ENCODE assay signal across 10 cellular contexts in the genomic region with DNA sequence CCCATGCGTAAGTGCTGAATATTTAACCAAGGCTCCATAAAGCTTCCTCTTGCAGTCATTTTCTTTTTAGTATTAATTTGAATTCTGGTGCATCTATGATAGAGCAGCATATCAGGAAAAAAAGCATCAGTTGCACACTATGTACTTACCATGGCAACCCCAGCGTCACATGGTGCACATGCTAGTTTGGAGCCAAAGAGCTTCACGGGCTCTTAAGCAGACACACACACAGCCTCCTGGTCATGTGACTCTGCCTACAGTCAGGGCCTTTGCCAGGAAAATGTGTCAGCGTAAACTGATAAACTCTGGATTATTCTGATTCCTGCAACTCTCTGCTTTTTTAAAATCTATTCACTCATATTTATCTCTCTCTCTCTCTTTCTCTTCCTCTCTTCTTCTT. TPM values are rescaled to one million over a fixed set of nuclear protein-coding genes. Genes with fewer than 3 reads are reported as not detected.
DNase-seq lines count a peak whose midpoint lies in the region; ATAC-seq and TF ChIP-seq lines count a peak whose summit lies in the region.
"Had no signal": no experiment of that assay in that cellular context is flagged by ENCODE, and none has a peak within 500 bp of the region (broad histone marks: within the 10 kb centered on the region; RNA-seq: fewer than 3 reads in every experiment).

No MANE protein-coding gene starts in this region.

- no peak overlapping the region for H3K27ac ChIP-seq in A673 (ENCODE audit: low read depth, low read length, poor library complexity, severe bottlenecking)
- H3K27ac ChIP-seq in VCaP: 0 out of 2 replicates have a peak overlapping the region, but pooled peaks have one; percentile 25
- H3K27ac ChIP-seq in CD8-positive, alpha-beta memory T cell (ENCODE audit: low read depth, low read length): no peak overlapping the region
- no peak overlapping the region for H3K27ac ChIP-seq in CD4-positive, alpha-beta T cell (ENCODE audit: low read depth, low read length)
- no peak overlapping the region for H3K27ac ChIP-seq in RWPE1
- H3K27ac ChIP-seq: BLaER1 had no signal

- peak; percentile 19 for DNase-seq in A673 (ENCODE audit: low spot score)
- peak; percentile 85 for DNase-seq in NCI-H1092 treated with DMSO at 0.1 percent for 48 hours (lab: John Stamatoyannopoulos, UW)
- DNase-seq in kidney epithelial cell (ENCODE audit: low read depth): peak; percentile 12
- no peak for DNase-seq in CD8-positive, alpha-beta memory T cell
- no peak for DNase-seq in CD4-positive, alpha-beta T cell
- DNase-seq in RWPE1 (ENCODE audit: low spot score): no peak
- DNase-seq: activated CD8-positive, alpha-beta memory T cell treated with anti-CD3 and anti-CD28 coated beads, Interleukin-2, amount 10 ng/mL, durations not matched to agents 7 days and 5 days had no signal

- H3K4me3 ChIP-seq in A673 (ENCODE audit: low read depth, low read length, poor library complexity, severe bottlenecking) (no peak overlapping the region), kidney epithelial cell (ENCODE audit: low read depth, low read length) (no peak overlapping the region)
- H3K4me3 ChIP-seq in CD8-positive, alpha-beta memory T cell (ENCODE audit: low read length): no peak overlapping the region
- H3K4me3 ChIP-seq: BLaER1 had no signal

- POLR2A ChIA-PET in A673 (lab: Charles Lee; ENCODE audit: low non-redundant PET): no interaction called here
- POLR2A ChIA-PET in CD8-positive, alpha-beta memory T cell (lab: Charles Lee): no interaction called here
- POLR2A ChIA-PET in CD4-positive, alpha-beta T cell (lab: Charles Lee): no interaction called here
- POLR2A ChIA-PET in RWPE1 (lab: Yijun Ruan, JAX; ENCODE audit: low non-redundant PET): no interaction called here

- intact Hi-C loops in A673 (cut with micrococcal nuclease; ENCODE audit: unreplicated experiment): no loop called here
- intact Hi-C loops in CD4-positive, alpha-beta T cell (cut with DNase I, micrococcal nuclease): no loop called here

- peaks cover 3 to 10% of the 10 kb centered on the region in 2 donors for H3K27me3 Mint-ChIP-seq in CD8-positive, alpha-beta memory T cell
- H3K27me3 Mint-ChIP-seq in CD4-positive, alpha-beta T cell: peaks cover 4% of the 10 kb centered on the region

- no peak overlapping the region for H3K27ac Mint-ChIP-seq in CD8-positive, alpha-beta memory T cell
- no peak overlapping the region for H3K27ac Mint-ChIP-seq in CD4-positive, alpha-beta T cell
- H3K27ac Mint-ChIP-seq: activated CD8-positive, alpha-beta memory T cell treated with anti-CD3 and anti-CD28 coated beads, Interleukin-2, amount 10 ng/mL, durations not matched to agents 7 days and 5 days had no signal

- no peaks in the 10 kb centered on the region for H3K27me3 ChIP-seq in A673 (replicated peaks; ENCODE audit: insufficient read depth, low read depth, low read length, poor library complexity)
- no peaks in the 10 kb centered on the region for H3K27me3 ChIP-seq in kidney epithelial cell (ENCODE audit: control insufficient read depth, insufficient read depth, low read length)
- no peaks in the 10 kb centered on the region for H3K27me3 ChIP-seq in CD8-positive, alpha-beta memory T cell (ENCODE audit: insufficient read depth, low read length, poor library complexity, severe bottlenecking)
- peaks cover 3% of the 10 kb centered on the region for H3K27me3 ChIP-seq in CD4-positive, alpha-beta T cell (ENCODE audit: control insufficient read depth, insufficient read depth, low read length)
- H3K27me3 ChIP-seq: BLaER1 had no signal

- no peak for ATAC-seq in CD4-positive, alpha-beta T cell (ENCODE audit: poor library complexity)
- no peak for ATAC-seq in GM18909 (IDR thresholded peaks at IDR 0.05; ENCODE audit: poor library complexity, unreplicated experiment)
- ATAC-seq: activated CD8-positive, alpha-beta memory T cell treated with anti-CD3 and anti-CD28 coated beads, Interleukin-2, amount 10 ng/mL, durations not matched to agents 7 days and 5 days had no signal

- no peak for TF ChIP-seq CTCF in A673 (conservative IDR thresholded peaks at IDR 0.05; ENCODE audit: low read depth, low read length)
- no peak for TF ChIP-seq CTCF in VCaP (conservative IDR thresholded peaks at IDR 0.05)
- TF ChIP-seq CTCF in kidney epithelial cell (IDR thresholded peaks at IDR 0.05; ENCODE audit: insufficient read depth, low read length, poor library complexity, severe bottlenecking): no peak
- no peak for TF ChIP-seq CTCF in CD4-positive, alpha-beta T cell (IDR thresholded peaks at IDR 0.05)
- no peak for TF ChIP-seq CTCF in RWPE1 (conservative IDR thresholded peaks at IDR 0.05; ENCODE audit: low read depth)

- H3K4me1 Mint-ChIP-seq in CD8-positive, alpha-beta memory T cell: no peaks in the 10 kb centered on the region
- no peaks in the 10 kb centered on the region for H3K4me1 Mint-ChIP-seq in CD4-positive, alpha-beta T cell (ENCODE audit: low read depth)
- H3K4me1 Mint-ChIP-seq: activated CD8-positive, alpha-beta memory T cell treated with anti-CD3 and anti-CD28 coated beads, Interleukin-2, amount 10 ng/mL, durations not matched to agents 7 days and 5 days had no signal

- no peaks in the 10 kb centered on the region for H3K4me1 ChIP-seq in A673 (ENCODE audit: insufficient read depth, low read length, poor library complexity, severe bottlenecking)
- H3K4me1 ChIP-seq in CD8-positive, alpha-beta memory T cell (ENCODE audit: insufficient read depth, low read length): no peaks in the 10 kb centered on the region

- H3K9me3 Mint-ChIP-seq in CD8-positive, alpha-beta memory T cell: no peaks in the 10 kb centered on the region
- no peaks in the 10 kb centered on the region for H3K9me3 Mint-ChIP-seq in CD4-positive, alpha-beta T cell

- no peaks in the 10 kb centered on the region for H3K36me3 ChIP-seq in A673 (ENCODE audit: insufficient read depth, low read length, poor library complexity, severe bottlenecking)
- H3K36me3 ChIP-seq in kidney epithelial cell (ENCODE audit: control insufficient read depth, insufficient read depth, low read length): no peaks in the 10 kb centered on the region
- no peaks in the 10 kb centered on the region for H3K36me3 ChIP-seq in CD8-positive, alpha-beta memory T cell (ENCODE audit: insufficient read depth, low read length)
- H3K36me3 ChIP-seq: BLaER1 had no signal

- no peaks in the 10 kb centered on the region for H3K9me3 ChIP-seq in A673 (ENCODE audit: low read depth, low read length, poor library complexity, severe bottlenecking)
- H3K9me3 ChIP-seq in CD8-positive, alpha-beta memory T cell (ENCODE audit: low read length): no peaks in the 10 kb centered on the region
- H3K9me3 ChIP-seq in CD4-positive, alpha-beta T cell (ENCODE audit: control insufficient read depth, low read length): no peaks in the 10 kb centered on the region
- H3K9me3 ChIP-seq: BLaER1 had no signal

- no peak overlapping the region for H3K4me3 Mint-ChIP-seq in CD8-positive, alpha-beta memory T cell
- H3K4me3 Mint-ChIP-seq in CD4-positive, alpha-beta T cell: no peak overlapping the region
- H3K4me3 Mint-ChIP-seq: activated CD8-positive, alpha-beta memory T cell treated with anti-CD3 and anti-CD28 coated beads, Interleukin-2, amount 10 ng/mL, durations not matched to agents 7 days and 5 days had no signal

- no peaks in the 10 kb centered on the region for H3K36me3 Mint-ChIP-seq in CD8-positive, alpha-beta memory T cell
- no peaks in the 10 kb centered on the region for H3K36me3 Mint-ChIP-seq in CD4-positive, alpha-beta T cell (ENCODE audit: low read depth)
- H3K36me3 Mint-ChIP-seq: activated CD8-positive, alpha-beta memory T cell treated with anti-CD3 and anti-CD28 coated beads, Interleukin-2, amount 10 ng/mL, durations not matched to agents 7 days and 5 days had no signal

- CTCF ChIA-PET in A673 (lab: Charles Lee): no interaction called here
- CTCF ChIA-PET in CD8-positive, alpha-beta memory T cell (lab: Charles Lee): no interaction called here
- CTCF ChIA-PET in CD4-positive, alpha-beta T cell (lab: Charles Lee): no interaction called here
- CTCF ChIA-PET in RWPE1 (lab: Yijun Ruan, JAX): no interaction called here

- BruUV-seq in A673 (replicated peaks; lab: Mats Ljungman, UMichigan): no TSS peak

RNA-seq across cellular contexts. Expression of gene NYAP2, which starts 30.2 kb away (rescaled TPM):
- not detected in 2 replicates for total RNA-seq in A673 (2021)
- not detected in 2 replicates for total RNA-seq in kidney epithelial cell
- not detected for total RNA-seq in CD8-positive, alpha-beta memory T cell
- not detected for polyA plus RNA-seq in CD8-positive, alpha-beta memory T cell
- total RNA-seq in CD4-positive, alpha-beta T cell: not detected
- total RNA-seq: activated CD8-positive, alpha-beta memory T cell treated with anti-CD3 and anti-CD28 coated beads, Interleukin-2, amount 10 ng/mL, durations not matched to agents 7 days and 5 days had no signal

Comparison
In these comparisons a context has a peak if more than half of its experiments do, and no peak if none do; other contexts are left out.
1. DNase-seq: peak in A673 (single experiment), NCI-H1092 treated with DMSO at 0.1 percent for 48 hours (single experiment) and kidney epithelial cell (single experiment); none in CD8-positive, alpha-beta memory T cell (0 of 5), CD4-positive, alpha-beta T cell (0 of 10) and RWPE1 (single experiment).